ENCODE assay signal across 8 cellular contexts in the genomic region with DNA sequence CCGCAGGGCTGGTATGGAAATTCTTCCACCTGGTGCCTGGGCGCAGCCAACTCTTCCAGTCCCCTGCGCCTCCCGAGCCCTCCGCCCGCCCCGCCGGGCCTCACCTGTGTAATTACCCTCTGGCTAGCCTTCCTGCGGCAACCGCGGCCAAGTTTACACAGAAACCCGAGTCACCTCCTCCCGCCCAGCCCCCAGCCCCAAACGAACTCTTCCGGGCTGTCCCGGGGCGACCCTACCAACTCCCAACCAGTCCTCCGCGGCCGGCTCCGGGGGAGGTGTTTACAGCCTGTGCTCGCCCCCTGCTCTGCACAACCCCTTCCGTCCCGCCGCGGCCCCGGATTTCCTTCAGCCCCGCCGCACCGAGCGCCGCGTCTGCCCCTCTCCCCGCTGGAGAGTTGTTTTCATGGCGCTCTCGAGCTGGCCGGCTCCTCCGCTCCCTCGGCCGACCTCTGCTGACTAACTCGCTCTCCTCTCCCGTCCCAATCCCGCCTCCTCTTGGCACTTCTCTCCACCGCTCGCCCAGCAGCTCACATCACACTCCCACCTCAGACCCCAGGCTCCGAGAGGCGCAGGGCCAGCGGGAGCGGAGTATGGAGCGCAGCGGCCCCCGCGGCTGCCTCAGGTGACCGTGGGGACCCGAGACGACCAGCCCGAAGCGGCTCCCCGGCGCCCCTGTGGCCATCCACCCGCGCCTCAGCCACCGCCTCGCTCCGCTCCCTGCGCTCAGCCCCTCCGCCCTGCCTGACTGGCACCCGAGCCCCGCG. TPM values are rescaled to one million over a fixed set of nuclear protein-coding genes. Genes with fewer than 3 reads are reported as not detected.
DNase-seq lines count a peak whose midpoint lies in the region; ATAC-seq and TF ChIP-seq lines count a peak whose summit lies in the region.

No MANE protein-coding gene starts in this region.

- POLR2A ChIA-PET in BJ (lab: Charles Lee) = no interaction called here

- peaks cover 3% of the 10 kb centered on the region for H3K27me3 ChIP-seq in BJ (ENCODE audit: control insufficient read depth, insufficient read depth, low read length)
- H3K27me3 ChIP-seq in thoracic aorta (replicated peaks; ENCODE audit: insufficient read depth) = no peaks in the 10 kb centered on the region

- ATAC-seq in GM19324 (IDR thresholded peaks at IDR 0.05; ENCODE audit: low FRiP score, unreplicated experiment) = peak; percentile 10
- ATAC-seq in HG03520 (IDR thresholded peaks at IDR 0.05; ENCODE audit: unreplicated experiment) = peak; percentile 9
- ATAC-seq in thoracic aorta (ENCODE audit: insufficient number of reproducible peaks, low FRiP score, low read depth) = peak; percentile 61

- H3K4me1 ChIP-seq in thoracic aorta (ENCODE audit: control insufficient read depth in 1 of 2, low read depth in 2 of 2) = peaks cover 21 to 33% of the 10 kb centered on the region in 2 donors

- H3K36me3 ChIP-seq in BJ (ENCODE audit: control insufficient read depth, insufficient read depth, low read length) (no peaks in the 10 kb centered on the region), thoracic aorta (no peaks in the 10 kb centered on the region)

- H3K4me3 ChIP-seq in BJ (ENCODE audit: low read depth, low read length) (peak overlapping the region; percentile 98), thoracic aorta (peak overlapping the region; percentile 88)

- no peaks in the 10 kb centered on the region for H3K9me3 ChIP-seq in thoracic aorta

- DNase-seq in BJ (ENCODE audit: low read depth) (no peak), RPMI8226 (peak; percentile 79), germinal center (ENCODE audit: low spot score) (peak; percentile 34), nucleus accumbens (lab: John Stamatoyannopoulos, UW) (peak in 49 of 56 donors; percentile 7 to 95 (median 66)), thoracic aorta (ENCODE audit: low spot score) (peak; percentile 33)
- peak; percentile 29 to 57 (median 39) for DNase-seq in activated naive CD4-positive, alpha-beta T cell (lab: John Stamatoyannopoulos, UW)

- H3K27ac ChIP-seq in thoracic aorta = peak overlapping the region; percentile 94 to 99

- CTCF ChIA-PET in BJ (lab: Yijun Ruan, JAX) = interaction anchor here (1.8 kb wide), 1 partner anchor 422 kb away, joined by 6 read pairs; no protein-coding TSS in a partner anchor

- TF ChIP-seq CTCF in BJ (IDR thresholded peaks at IDR 0.05; ENCODE audit: insufficient read depth, low read depth, low read length) (peak; percentile 25; the same call in 1 of the 2 replicates), thoracic aorta (IDR thresholded peaks at IDR 0.05) (no peak)

RNA-seq across cellular contexts. Expression of a gene that starts 0.5 kb away (rescaled TPM):
- polyA plus RNA-seq in BJ (2011; rRNA removed) = 11.6 and 21.1 TPM in 2 replicates
- polyA minus RNA-seq in BJ (2011; rRNA and poly(A)+ RNA removed) = 12.9 and 16.0 TPM in 2 replicates
- 10 to 100 TPM; 47.8 to 59.4 TPM for total RNA-seq in thoracic aorta

Comparison
In these comparisons a context has a peak if more than half of its experiments do, and no peak if none do; other contexts are left out.
1. ATAC-seq: peak in every context shown above with its lines; median percentile 61 in thoracic aorta; 10 in GM19324; 9 in HG03520.